In the genomic region with DNA sequence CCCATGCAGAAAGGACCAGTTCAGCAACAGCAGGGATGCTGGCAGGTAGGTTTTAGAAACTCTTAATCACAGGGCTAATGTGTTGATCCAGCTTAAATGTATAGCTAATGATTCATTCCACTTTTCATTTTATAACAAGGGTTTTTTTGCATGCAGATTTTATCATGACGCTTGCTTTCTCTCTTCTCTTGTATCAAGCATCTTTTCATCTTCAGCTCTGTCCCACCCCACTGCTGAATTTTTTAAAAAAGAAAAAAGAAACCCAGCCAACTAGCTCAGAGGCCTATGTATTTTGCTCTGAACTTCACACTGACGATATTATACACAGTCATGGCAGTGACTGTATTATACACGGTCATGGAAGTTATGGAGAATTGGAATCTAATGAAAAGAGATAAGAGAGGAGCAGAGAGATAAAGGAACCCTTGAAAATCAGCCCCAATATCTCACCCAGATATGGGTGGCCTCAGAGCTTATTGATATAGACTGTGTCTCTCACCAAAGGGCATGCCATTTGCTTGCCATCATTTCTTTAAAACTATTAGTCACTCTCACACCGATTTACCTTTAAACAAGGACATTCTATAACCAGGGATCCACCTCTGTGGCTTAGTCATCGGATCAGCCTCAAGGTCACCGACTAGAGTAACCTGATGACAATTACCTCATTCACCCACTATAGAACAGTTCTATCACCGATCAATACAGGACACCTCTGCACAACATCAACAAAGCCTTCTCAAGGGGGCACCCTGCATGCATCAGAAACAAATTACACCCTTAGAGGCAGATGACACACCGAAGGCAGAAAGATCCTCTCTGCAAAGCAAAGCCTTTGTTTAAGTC, we compare ENCODE assay signal across 1 cellular context.
TF ChIP-seq lines count a peak whose summit lies in the region.

No MANE protein-coding gene starts in this region.

TF ChIP-seq in HepG2, 621 proteins besides CTCF, POLR2A, EP300 and RAD21 (continued from another document and continues in another):
- TF ChIP-seq, protein P1, sequence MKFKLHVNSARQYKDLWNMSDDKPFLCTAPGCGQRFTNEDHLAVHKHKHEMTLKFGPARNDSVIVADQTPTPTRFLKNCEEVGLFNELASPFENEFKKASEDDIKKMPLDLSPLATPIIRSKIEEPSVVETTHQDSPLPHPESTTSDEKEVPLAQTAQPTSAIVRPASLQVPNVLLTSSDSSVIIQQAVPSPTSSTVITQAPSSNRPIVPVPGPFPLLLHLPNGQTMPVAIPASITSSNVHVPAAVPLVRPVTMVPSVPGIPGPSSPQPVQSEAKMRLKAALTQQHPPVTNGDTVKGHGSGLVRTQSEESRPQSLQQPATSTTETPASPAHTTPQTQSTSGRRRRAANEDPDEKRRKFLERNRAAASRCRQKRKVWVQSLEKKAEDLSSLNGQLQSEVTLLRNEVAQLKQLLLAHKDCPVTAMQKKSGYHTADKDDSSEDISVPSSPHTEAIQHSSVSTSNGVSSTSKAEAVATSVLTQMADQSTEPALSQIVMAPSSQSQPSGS (CRISPR knock-in tag; IDR thresholded peaks at IDR 0.05), result peak; percentile 95
- TF ChIP-seq MEF2D (CRISPR knock-in tag; IDR thresholded peaks at IDR 0.05) (peak; percentile 76), ZNF547 (CRISPR knock-in tag; IDR thresholded peaks at IDR 0.05) (no peak), ZNF772 (CRISPR knock-in tag; IDR thresholded peaks at IDR 0.05) (0 out of 2 replicates have a peak, but pooled peaks have one; percentile 31), KMT2A (CRISPR knock-in tag; IDR thresholded peaks at IDR 0.05) (peak; percentile 42; the same call in 1 of the 2 replicates), ARNTL (CRISPR knock-in tag; IDR thresholded peaks at IDR 0.05) (no peak), ISX (CRISPR knock-in tag; conservative IDR thresholded peaks at IDR 0.05) (no peak), SMAD9 (CRISPR knock-in tag; IDR thresholded peaks at IDR 0.05) (no peak), ZNF761 (CRISPR knock-in tag; conservative IDR thresholded peaks at IDR 0.05) (no peak), ATM (IDR thresholded peaks at IDR 0.05; ENCODE audit: borderline replicate concordance) (0 out of 2 replicates have a peak, but pooled peaks have one; percentile 28), TCF7L2 (IDR thresholded peaks at IDR 0.05; ENCODE audit: low read depth, low read length) (no peak), BHLHE40 (IDR thresholded peaks at IDR 0.05; ENCODE audit: low read length) (peak; percentile 31; the same call in 1 of the 2 replicates), POGZ (CRISPR knock-in tag; IDR thresholded peaks at IDR 0.05) (peak; percentile 84), KDM3A (CRISPR knock-in tag; IDR thresholded peaks at IDR 0.05; ENCODE audit: low read depth) (peak; percentile 80; the same call in 1 of the 2 replicates), YEATS2 (CRISPR knock-in tag; IDR thresholded peaks at IDR 0.05; ENCODE audit: borderline replicate concordance) (peak; percentile 75; the same call in 1 of the 2 replicates), ZMYM3 (CRISPR knock-in tag; IDR thresholded peaks at IDR 0.05) (peak; percentile 53; the same call in 1 of the 2 replicates), ZNF138 (CRISPR knock-in tag; IDR thresholded peaks at IDR 0.05; ENCODE audit: low read depth) (no peak), MBD4 (IDR thresholded peaks at IDR 0.05; ENCODE audit: borderline replicate concordance, low read length) (peak; percentile 90; the same call in 1 of the 2 replicates), RCOR2 (CRISPR knock-in tag; IDR thresholded peaks at IDR 0.05) (peak; percentile 90), ZNF550 (CRISPR knock-in tag; IDR thresholded peaks at IDR 0.05; ENCODE audit: borderline replicate concordance) (no peak), POLR2AphosphoS2 (IDR thresholded peaks at IDR 0.05; ENCODE audit: low read depth, low read length) (peak; percentile 85; the same call in 1 of the 2 replicates), DPF2 (CRISPR knock-in tag; IDR thresholded peaks at IDR 0.05; ENCODE audit: borderline replicate concordance, low read depth) (peak; percentile 38; the same call in 1 of the 2 replicates), CEBPG (CRISPR knock-in tag; IDR thresholded peaks at IDR 0.05) (peak; percentile 68), RXRB (CRISPR knock-in tag; IDR thresholded peaks at IDR 0.05; ENCODE audit: borderline replicate concordance) (peak; percentile 92), RELA (CRISPR knock-in tag; IDR thresholded peaks at IDR 0.05) (no peak), ARNT (IDR thresholded peaks at IDR 0.05) (no peak), RAD51 (IDR thresholded peaks at IDR 0.05; ENCODE audit: borderline replicate concordance) (no peak), ZNF615 (CRISPR knock-in tag; IDR thresholded peaks at IDR 0.05; ENCODE audit: borderline replicate concordance) (no peak), MEIS2 (CRISPR knock-in tag; IDR thresholded peaks at IDR 0.05) (peak; percentile 48; the same call in 1 of the 2 replicates), RFX3 (CRISPR knock-in tag; IDR thresholded peaks at IDR 0.05) (no peak), FOXA1 (IDR thresholded peaks at IDR 0.05) (no peak), FOXA1 (CRISPR knock-in tag; IDR thresholded peaks at IDR 0.05) (peak; percentile 56), SIX1 (CRISPR knock-in tag; IDR thresholded peaks at IDR 0.05; ENCODE audit: borderline replicate concordance) (peak; percentile 90; the same call in 1 of the 2 replicates)
- TF ChIP-seq, protein P2, sequence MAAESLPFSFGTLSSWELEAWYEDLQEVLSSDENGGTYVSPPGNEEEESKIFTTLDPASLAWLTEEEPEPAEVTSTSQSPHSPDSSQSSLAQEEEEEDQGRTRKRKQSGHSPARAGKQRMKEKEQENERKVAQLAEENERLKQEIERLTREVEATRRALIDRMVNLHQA (CRISPR knock-in tag; IDR thresholded peaks at IDR 0.05), result no peak
- TF ChIP-seq, protein P3, sequence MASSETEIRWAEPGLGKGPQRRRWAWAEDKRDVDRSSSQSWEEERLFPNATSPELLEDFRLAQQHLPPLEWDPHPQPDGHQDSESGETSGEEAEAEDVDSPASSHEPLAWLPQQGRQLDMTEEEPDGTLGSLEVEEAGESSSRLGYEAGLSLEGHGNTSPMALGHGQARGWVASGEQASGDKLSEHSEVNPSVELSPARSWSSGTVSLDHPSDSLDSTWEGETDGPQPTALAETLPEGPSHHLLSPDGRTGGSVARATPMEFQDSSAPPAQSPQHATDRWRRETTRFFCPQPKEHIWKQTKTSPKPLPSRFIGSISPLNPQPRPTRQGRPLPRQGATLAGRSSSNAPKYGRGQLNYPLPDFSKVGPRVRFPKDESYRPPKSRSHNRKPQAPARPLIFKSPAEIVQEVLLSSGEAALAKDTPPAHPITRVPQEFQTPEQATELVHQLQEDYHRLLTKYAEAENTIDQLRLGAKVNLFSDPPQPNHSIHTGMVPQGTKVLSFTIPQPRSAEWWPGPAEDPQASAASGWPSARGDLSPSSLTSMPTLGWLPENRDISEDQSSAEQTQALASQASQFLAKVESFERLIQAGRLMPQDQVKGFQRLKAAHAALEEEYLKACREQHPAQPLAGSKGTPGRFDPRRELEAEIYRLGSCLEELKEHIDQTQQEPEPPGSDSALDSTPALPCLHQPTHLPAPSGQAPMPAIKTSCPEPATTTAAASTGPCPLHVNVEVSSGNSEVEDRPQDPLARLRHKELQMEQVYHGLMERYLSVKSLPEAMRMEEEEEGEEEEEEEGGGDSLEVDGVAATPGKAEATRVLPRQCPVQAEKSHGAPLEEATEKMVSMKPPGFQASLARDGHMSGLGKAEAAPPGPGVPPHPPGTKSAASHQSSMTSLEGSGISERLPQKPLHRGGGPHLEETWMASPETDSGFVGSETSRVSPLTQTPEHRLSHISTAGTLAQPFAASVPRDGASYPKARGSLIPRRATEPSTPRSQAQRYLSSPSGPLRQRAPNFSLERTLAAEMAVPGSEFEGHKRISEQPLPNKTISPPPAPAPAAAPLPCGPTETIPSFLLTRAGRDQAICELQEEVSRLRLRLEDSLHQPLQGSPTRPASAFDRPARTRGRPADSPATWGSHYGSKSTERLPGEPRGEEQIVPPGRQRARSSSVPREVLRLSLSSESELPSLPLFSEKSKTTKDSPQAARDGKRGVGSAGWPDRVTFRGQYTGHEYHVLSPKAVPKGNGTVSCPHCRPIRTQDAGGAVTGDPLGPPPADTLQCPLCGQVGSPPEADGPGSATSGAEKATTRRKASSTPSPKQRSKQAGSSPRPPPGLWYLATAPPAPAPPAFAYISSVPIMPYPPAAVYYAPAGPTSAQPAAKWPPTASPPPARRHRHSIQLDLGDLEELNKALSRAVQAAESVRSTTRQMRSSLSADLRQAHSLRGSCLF (CRISPR knock-in tag; IDR thresholded peaks at IDR 0.05; ENCODE audit: borderline replicate concordance), result no peak
- TF ChIP-seq, protein P4, sequence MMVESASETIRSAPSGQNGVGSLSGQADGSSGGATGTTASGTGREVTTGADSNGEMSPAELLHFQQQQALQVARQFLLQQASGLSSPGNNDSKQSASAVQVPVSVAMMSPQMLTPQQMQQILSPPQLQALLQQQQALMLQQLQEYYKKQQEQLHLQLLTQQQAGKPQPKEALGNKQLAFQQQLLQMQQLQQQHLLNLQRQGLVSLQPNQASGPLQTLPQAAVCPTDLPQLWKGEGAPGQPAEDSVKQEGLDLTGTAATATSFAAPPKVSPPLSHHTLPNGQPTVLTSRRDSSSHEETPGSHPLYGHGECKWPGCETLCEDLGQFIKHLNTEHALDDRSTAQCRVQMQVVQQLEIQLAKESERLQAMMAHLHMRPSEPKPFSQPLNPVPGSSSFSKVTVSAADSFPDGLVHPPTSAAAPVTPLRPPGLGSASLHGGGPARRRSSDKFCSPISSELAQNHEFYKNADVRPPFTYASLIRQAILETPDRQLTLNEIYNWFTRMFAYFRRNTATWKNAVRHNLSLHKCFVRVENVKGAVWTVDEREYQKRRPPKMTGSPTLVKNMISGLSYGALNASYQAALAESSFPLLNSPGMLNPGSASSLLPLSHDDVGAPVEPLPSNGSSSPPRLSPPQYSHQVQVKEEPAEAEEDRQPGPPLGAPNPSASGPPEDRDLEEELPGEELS (CRISPR knock-in tag; IDR thresholded peaks at IDR 0.05), result peak; percentile 95
- TF ChIP-seq, protein P5, sequence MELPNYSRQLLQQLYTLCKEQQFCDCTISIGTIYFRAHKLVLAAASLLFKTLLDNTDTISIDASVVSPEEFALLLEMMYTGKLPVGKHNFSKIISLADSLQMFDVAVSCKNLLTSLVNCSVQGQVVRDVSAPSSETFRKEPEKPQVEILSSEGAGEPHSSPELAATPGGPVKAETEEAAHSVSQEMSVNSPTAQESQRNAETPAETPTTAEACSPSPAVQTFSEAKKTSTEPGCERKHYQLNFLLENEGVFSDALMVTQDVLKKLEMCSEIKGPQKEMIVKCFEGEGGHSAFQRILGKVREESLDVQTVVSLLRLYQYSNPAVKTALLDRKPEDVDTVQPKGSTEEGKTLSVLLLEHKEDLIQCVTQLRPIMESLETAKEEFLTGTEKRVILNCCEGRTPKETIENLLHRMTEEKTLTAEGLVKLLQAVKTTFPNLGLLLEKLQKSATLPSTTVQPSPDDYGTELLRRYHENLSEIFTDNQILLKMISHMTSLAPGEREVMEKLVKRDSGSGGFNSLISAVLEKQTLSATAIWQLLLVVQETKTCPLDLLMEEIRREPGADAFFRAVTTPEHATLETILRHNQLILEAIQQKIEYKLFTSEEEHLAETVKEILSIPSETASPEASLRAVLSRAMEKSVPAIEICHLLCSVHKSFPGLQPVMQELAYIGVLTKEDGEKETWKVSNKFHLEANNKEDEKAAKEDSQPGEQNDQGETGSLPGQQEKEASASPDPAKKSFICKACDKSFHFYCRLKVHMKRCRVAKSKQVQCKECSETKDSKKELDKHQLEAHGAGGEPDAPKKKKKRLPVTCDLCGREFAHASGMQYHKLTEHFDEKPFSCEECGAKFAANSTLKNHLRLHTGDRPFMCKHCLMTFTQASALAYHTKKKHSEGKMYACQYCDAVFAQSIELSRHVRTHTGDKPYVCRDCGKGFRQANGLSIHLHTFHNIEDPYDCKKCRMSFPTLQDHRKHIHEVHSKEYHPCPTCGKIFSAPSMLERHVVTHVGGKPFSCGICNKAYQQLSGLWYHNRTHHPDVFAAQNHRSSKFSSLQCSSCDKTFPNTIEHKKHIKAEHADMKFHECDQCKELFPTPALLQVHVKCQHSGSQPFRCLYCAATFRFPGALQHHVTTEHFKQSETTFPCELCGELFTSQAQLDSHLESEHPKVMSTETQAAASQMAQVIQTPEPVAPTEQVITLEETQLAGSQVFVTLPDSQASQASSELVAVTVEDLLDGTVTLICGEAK (IDR thresholded peaks at IDR 0.05), result no peak
- TF ChIP-seq, protein P5 (CRISPR knock-in tag; IDR thresholded peaks at IDR 0.05), result no peak; the same call in 1 of the 2 replicates
- TF ChIP-seq, protein P6, sequence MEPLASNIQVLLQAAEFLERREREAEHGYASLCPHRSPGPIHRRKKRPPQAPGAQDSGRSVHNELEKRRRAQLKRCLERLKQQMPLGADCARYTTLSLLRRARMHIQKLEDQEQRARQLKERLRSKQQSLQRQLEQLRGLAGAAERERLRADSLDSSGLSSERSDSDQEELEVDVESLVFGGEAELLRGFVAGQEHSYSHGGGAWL (CRISPR knock-in tag; IDR thresholded peaks at IDR 0.05), result no peak
- TF ChIP-seq, protein P7, sequence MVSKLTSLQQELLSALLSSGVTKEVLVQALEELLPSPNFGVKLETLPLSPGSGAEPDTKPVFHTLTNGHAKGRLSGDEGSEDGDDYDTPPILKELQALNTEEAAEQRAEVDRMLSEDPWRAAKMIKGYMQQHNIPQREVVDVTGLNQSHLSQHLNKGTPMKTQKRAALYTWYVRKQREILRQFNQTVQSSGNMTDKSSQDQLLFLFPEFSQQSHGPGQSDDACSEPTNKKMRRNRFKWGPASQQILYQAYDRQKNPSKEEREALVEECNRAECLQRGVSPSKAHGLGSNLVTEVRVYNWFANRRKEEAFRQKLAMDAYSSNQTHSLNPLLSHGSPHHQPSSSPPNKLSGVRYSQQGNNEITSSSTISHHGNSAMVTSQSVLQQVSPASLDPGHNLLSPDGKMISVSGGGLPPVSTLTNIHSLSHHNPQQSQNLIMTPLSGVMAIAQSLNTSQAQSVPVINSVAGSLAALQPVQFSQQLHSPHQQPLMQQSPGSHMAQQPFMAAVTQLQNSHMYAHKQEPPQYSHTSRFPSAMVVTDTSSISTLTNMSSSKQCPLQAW (CRISPR knock-in tag; IDR thresholded peaks at IDR 0.05), result peak; percentile 84
